ENCODE assay signal across 18 cellular contexts in the genomic region with DNA sequence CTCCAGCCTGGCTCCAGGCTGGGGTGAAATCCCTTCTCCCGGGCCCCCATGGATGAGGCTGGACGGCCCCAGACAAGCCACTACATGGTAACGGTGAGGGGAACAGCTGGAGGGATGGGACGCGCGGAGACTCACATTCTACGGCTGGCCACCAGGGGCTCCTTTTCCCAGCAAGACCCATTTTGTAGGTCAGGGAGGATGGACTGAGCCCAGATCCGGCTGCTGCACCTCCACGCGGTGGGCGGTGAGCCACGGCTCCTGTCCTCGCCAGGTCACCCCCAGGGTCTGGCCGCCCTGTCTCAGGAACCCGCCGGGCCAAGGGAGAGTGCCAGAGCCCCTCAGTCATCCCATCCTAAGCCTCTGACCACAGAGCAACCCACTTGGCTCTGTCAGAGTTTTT.
A peak's percentile ranks its signal among the peaks of the same experiment; 100 is the strongest.
DNase-seq lines count a peak whose midpoint lies in the region; TF ChIP-seq lines count a peak whose summit lies in the region.
"Had no signal": no experiment of that assay in that cellular context is flagged by ENCODE, and none has a peak within 500 bp of the region (broad histone marks: within the 10 kb centered on the region; RNA-seq: fewer than 3 reads in every experiment).

No MANE protein-coding gene starts in this region.

- intact Hi-C loops in posterior vena cava (cut with DNase I): no loop called here
- intact Hi-C loops in Calu3 (cut with micrococcal nuclease; ENCODE audit: unreplicated experiment): no loop called here

- CTCF ChIA-PET in HEK293T (lab: Yijun Ruan, JAX): no interaction called here
- CTCF ChIA-PET in Calu3 (lab: Charles Lee): no interaction called here

- H3K27ac Mint-ChIP-seq in endothelial cell (ENCODE audit: unreplicated experiment): no peak overlapping the region
- no peak overlapping the region for H3K27ac Mint-ChIP-seq in Calu3 (ENCODE audit: unreplicated experiment)
- H3K27ac Mint-ChIP-seq: CD4-positive, alpha-beta memory T cell had no signal

- H3K27me3 Mint-ChIP-seq in endothelial cell (ENCODE audit: unreplicated experiment) (peaks cover 8% of the 10 kb centered on the region), Calu3 (ENCODE audit: unreplicated experiment) (peaks cover 46% of the 10 kb centered on the region)

- H3K36me3 Mint-ChIP-seq in endothelial cell (ENCODE audit: low read depth, unreplicated experiment) (no peaks in the 10 kb centered on the region), Calu3 (ENCODE audit: insufficient read depth, unreplicated experiment) (no peaks in the 10 kb centered on the region)

- TF ChIP-seq CTCF in endothelial cell (IDR thresholded peaks at IDR 0.05; ENCODE audit: unreplicated experiment) (no peak), Calu3 (IDR thresholded peaks at IDR 0.05; ENCODE audit: unreplicated experiment) (no peak)

- H3K4me3 Mint-ChIP-seq in endothelial cell (ENCODE audit: unreplicated experiment): no peak overlapping the region
- no peak overlapping the region for H3K4me3 Mint-ChIP-seq in Calu3 (ENCODE audit: low read depth, unreplicated experiment)
- H3K4me3 Mint-ChIP-seq: CD4-positive, alpha-beta memory T cell had no signal

- peak; percentile 45 for DNase-seq in 8988T
- DNase-seq in HEK293T (ENCODE audit: extremely low spot score): peak; percentile 36
- DNase-seq in endothelial cell (ENCODE audit: low spot score): peak; percentile 24
- peak; percentile 59 for DNase-seq in posterior vena cava (ENCODE audit: low spot score)
- no peak for DNase-seq in Calu3
- DNase-seq in Ammon's horn (ENCODE audit: low spot score): no peak
- no peak for DNase-seq in RPMI8226
- DNase-seq: CD4-positive, alpha-beta memory T cell; DND-41; GDM1; HCEC 1CT; KBM-7; MV-4-11; NCI-H1417 treated with DMSO at 0.1 percent for 48 hours; NCI-H2029; NCI-H2171; NCI-H748 treated with DMSO at 0.1 percent for 48 hours; PC-9 had no signal

- no TSS peak for BruUV-seq in Calu3 (replicated peaks; lab: Mats Ljungman, UMichigan)

- H3K9me3 Mint-ChIP-seq in endothelial cell (ENCODE audit: unreplicated experiment): no peaks in the 10 kb centered on the region
- no peaks in the 10 kb centered on the region for H3K9me3 Mint-ChIP-seq in Calu3 (ENCODE audit: low read depth, unreplicated experiment)

- POLR2A ChIA-PET in HEK293T (lab: Yijun Ruan, JAX): no interaction called here

- H3K4me1 Mint-ChIP-seq in endothelial cell (ENCODE audit: unreplicated experiment) (no peaks in the 10 kb centered on the region), Calu3 (ENCODE audit: low read depth, unreplicated experiment) (no peaks in the 10 kb centered on the region)
- H3K4me1 Mint-ChIP-seq: CD4-positive, alpha-beta memory T cell had no signal

TF ChIP-seq in HEK293T, 16 proteins besides CTCF, POLR2A, EP300 and RAD21:
- TF ChIP-seq ELF4 (IDR thresholded peaks at IDR 0.05) (no peak), SUZ12 (IDR thresholded peaks at IDR 0.05) (no peak), NFRKB (IDR thresholded peaks at IDR 0.05) (no peak), ARNT (IDR thresholded peaks at IDR 0.05) (no peak), FOXK2 (IDR thresholded peaks at IDR 0.05) (no peak), FOXM1 (IDR thresholded peaks at IDR 0.05; ENCODE audit: borderline replicate concordance) (no peak), L3MBTL2 (conservative IDR thresholded peaks at IDR 0.05) (no peak), BHLHE40 (IDR thresholded peaks at IDR 0.05; ENCODE audit: borderline replicate concordance) (no peak), TARDBP (IDR thresholded peaks at IDR 0.05) (no peak), FOXA1 (IDR thresholded peaks at IDR 0.05) (no peak), SP1 (IDR thresholded peaks at IDR 0.05) (no peak), LEF1 (IDR thresholded peaks at IDR 0.05; ENCODE audit: borderline replicate concordance) (no peak), ZNF384 (IDR thresholded peaks at IDR 0.05) (no peak), HDGF (IDR thresholded peaks at IDR 0.05; ENCODE audit: borderline replicate concordance) (no peak), CTBP1 (IDR thresholded peaks at IDR 0.05; ENCODE audit: borderline replicate concordance) (no peak)
- TF ChIP-seq, protein P1, sequence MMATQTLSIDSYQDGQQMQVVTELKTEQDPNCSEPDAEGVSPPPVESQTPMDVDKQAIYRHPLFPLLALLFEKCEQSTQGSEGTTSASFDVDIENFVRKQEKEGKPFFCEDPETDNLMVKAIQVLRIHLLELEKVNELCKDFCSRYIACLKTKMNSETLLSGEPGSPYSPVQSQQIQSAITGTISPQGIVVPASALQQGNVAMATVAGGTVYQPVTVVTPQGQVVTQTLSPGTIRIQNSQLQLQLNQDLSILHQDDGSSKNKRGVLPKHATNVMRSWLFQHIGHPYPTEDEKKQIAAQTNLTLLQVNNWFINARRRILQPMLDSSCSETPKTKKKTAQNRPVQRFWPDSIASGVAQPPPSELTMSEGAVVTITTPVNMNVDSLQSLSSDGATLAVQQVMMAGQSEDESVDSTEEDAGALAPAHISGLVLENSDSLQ (IDR thresholded peaks at IDR 0.05): no peak

Comparison
In these comparisons a context has a peak if more than half of its experiments do, and no peak if none do; other contexts are left out.
1. DNase-seq: peak in 8988T (single experiment), HEK293T (single experiment), endothelial cell (single experiment) and posterior vena cava (single experiment); none in Calu3 (single experiment), Ammon's horn (single experiment) and RPMI8226 (single experiment).